15 cellular contexts compared by ENCODE assay signal in the genomic region with DNA sequence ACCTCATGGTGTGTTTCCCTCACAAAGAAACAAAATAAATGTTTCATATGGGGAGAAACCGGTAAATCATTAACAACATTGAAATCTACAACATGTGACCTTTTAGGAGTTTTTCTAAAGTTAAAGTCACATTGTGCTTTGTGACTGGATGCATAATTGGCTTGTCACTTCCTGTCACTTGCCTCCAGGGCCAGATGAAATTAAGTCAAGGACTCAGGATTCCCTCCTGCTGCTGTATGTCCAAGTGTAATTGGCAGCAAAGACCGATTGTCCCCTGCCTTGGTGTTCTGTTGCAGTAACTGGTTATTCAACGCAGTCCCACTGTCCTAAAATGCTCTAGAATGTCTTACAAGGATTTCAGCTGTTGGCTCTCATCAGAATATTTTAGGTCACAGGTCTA.
DNase-seq lines count a peak whose midpoint lies in the region; ATAC-seq and TF ChIP-seq lines count a peak whose summit lies in the region.
"Had no signal": no experiment of that assay in that cellular context is flagged by ENCODE, and none has a peak within 500 bp of the region (broad histone marks: within the 10 kb centered on the region; RNA-seq: fewer than 3 reads in every experiment).

No MANE protein-coding gene starts in this region.

- 0 out of 2 replicates have a peak, but pooled peaks cover 3% of the 10 kb centered on the region for H3K36me3 Mint-ChIP-seq in WTC11
- H3K36me3 Mint-ChIP-seq in osteocyte (ENCODE audit: unreplicated experiment), result no peaks in the 10 kb centered on the region
- H3K36me3 Mint-ChIP-seq in activated naive CD4-positive, alpha-beta T cell treated with anti-CD3 and anti-CD28 coated beads for 36 hours (ENCODE audit: low read depth), result no peaks in the 10 kb centered on the region

- H3K4me1 Mint-ChIP-seq in WTC11 (peaks cover 28% of the 10 kb centered on the region), osteocyte (ENCODE audit: unreplicated experiment) (peaks cover 33% of the 10 kb centered on the region)
- H3K4me1 Mint-ChIP-seq in activated naive CD4-positive, alpha-beta T cell treated with anti-CD3 and anti-CD28 coated beads for 36 hours (ENCODE audit: low read depth), result no peaks in the 10 kb centered on the region
- H3K4me1 Mint-ChIP-seq: activated CD4-positive, alpha-beta memory T cell treated with anti-CD3 and anti-CD28 coated beads, Interleukin-2, amount 10 ng/mL, durations not matched to agents 7 days and 5 days; activated T-helper 17 cell treated with anti-CD3 and anti-CD28 coated beads, Interleukin-2, amount 50 U/mL, for 72 hours had no signal

- 0 out of 2 replicates have a peak, but pooled peaks cover 3% of the 10 kb centered on the region for H3K9me3 Mint-ChIP-seq in WTC11
- H3K9me3 Mint-ChIP-seq in osteocyte (ENCODE audit: unreplicated experiment), result no peaks in the 10 kb centered on the region
- no peaks in the 10 kb centered on the region for H3K9me3 Mint-ChIP-seq in activated naive CD4-positive, alpha-beta T cell treated with anti-CD3 and anti-CD28 coated beads for 36 hours
- H3K9me3 Mint-ChIP-seq: activated T-helper 17 cell treated with anti-CD3 and anti-CD28 coated beads, Interleukin-2, amount 50 U/mL, for 72 hours had no signal

- CTCF ChIA-PET in WTC11 (lab: Charles Lee), result no interaction called here
- CTCF ChIA-PET in activated naive CD4-positive, alpha-beta T cell treated with anti-CD3 and anti-CD28 coated beads for 36 hours (lab: Charles Lee), result no interaction called here

- intact Hi-C loops in activated naive CD4-positive, alpha-beta T cell treated with anti-CD3 and anti-CD28 coated beads for 36 hours (cut with micrococcal nuclease), result no loop called here

- TF ChIP-seq CTCF in WTC11 (IDR thresholded peaks at IDR 0.05), result no peak
- no peak for TF ChIP-seq CTCF in osteocyte (IDR thresholded peaks at IDR 0.05)

- H3K27me3 Mint-ChIP-seq in WTC11 (ENCODE audit: low read depth), result no peaks in the 10 kb centered on the region
- no peaks in the 10 kb centered on the region for H3K27me3 Mint-ChIP-seq in osteocyte (ENCODE audit: unreplicated experiment)
- H3K27me3 Mint-ChIP-seq in activated naive CD4-positive, alpha-beta T cell treated with anti-CD3 and anti-CD28 coated beads for 36 hours (ENCODE audit: low read depth), result no peaks in the 10 kb centered on the region
- H3K27me3 Mint-ChIP-seq: activated CD4-positive, alpha-beta memory T cell treated with anti-CD3 and anti-CD28 coated beads, Interleukin-2, amount 10 ng/mL, durations not matched to agents 7 days and 5 days; activated T-helper 17 cell treated with anti-CD3 and anti-CD28 coated beads, Interleukin-2, amount 50 U/mL, for 72 hours had no signal

- POLR2A ChIA-PET in WTC11 (lab: Charles Lee), result no interaction called here

- ATAC-seq in WTC11 (peak; percentile 38; the same call in 1 of the 2 replicates), HG02981 (IDR thresholded peaks at IDR 0.05; ENCODE audit: unreplicated experiment) (no peak)
- ATAC-seq: activated T-helper 17 cell treated with anti-CD3 and anti-CD28 coated beads, Interleukin-2, amount 50 U/mL, for 72 hours; HepG2; mucosa of descending colon had no signal

- H3K27ac Mint-ChIP-seq in WTC11 (no peak overlapping the region), osteocyte (ENCODE audit: unreplicated experiment) (peak overlapping the region; percentile 73)
- no peak overlapping the region for H3K27ac Mint-ChIP-seq in activated naive CD4-positive, alpha-beta T cell treated with anti-CD3 and anti-CD28 coated beads for 36 hours
- H3K27ac Mint-ChIP-seq: activated CD4-positive, alpha-beta memory T cell treated with anti-CD3 and anti-CD28 coated beads, Interleukin-2, amount 10 ng/mL, durations not matched to agents 7 days and 5 days; activated T-helper 17 cell treated with anti-CD3 and anti-CD28 coated beads, Interleukin-2, amount 50 U/mL, for 72 hours had no signal

- peak; percentile 15 for DNase-seq in Daoy (ENCODE audit: low read depth)
- DNase-seq in NCI-H1930 (lab: John Stamatoyannopoulos, UW), result peak; percentile 58 to 66
- no peak for DNase-seq in WTC11 (ENCODE audit: low spot score)
- DNase-seq in osteocyte (ENCODE audit: extremely low spot score, unreplicated experiment), result no peak
- no peak for DNase-seq in activated naive CD4-positive, alpha-beta T cell treated with anti-CD3 and anti-CD28 coated beads for 36 hours
- DNase-seq in activated CD4-positive, alpha-beta T cell treated with anti-CD3 and anti-CD28 coated beads for 48 hours, result no peak
- DNase-seq: activated CD4-positive, alpha-beta memory T cell treated with anti-CD3 and anti-CD28 coated beads, Interleukin-2, amount 10 ng/mL, durations not matched to agents 7 days and 5 days; aorta; colonic mucosa; erythroblast; mucosa of descending colon; MV-4-11 had no signal

- H3K4me3 Mint-ChIP-seq in WTC11, result no peak overlapping the region
- no peak overlapping the region for H3K4me3 Mint-ChIP-seq in osteocyte (ENCODE audit: unreplicated experiment)
- no peak overlapping the region for H3K4me3 Mint-ChIP-seq in activated naive CD4-positive, alpha-beta T cell treated with anti-CD3 and anti-CD28 coated beads for 36 hours
- H3K4me3 Mint-ChIP-seq: activated CD4-positive, alpha-beta memory T cell treated with anti-CD3 and anti-CD28 coated beads, Interleukin-2, amount 10 ng/mL, durations not matched to agents 7 days and 5 days; activated T-helper 17 cell treated with anti-CD3 and anti-CD28 coated beads, Interleukin-2, amount 50 U/mL, for 72 hours had no signal

TF ChIP-seq in WTC11, 78 proteins besides CTCF, POLR2A, EP300 and RAD21 (continues in another document):
- TF ChIP-seq JAZF1 (CRISPR knock-in tag; IDR thresholded peaks at IDR 0.05), result no peak
- TF ChIP-seq ZBTB21 (CRISPR knock-in tag; IDR thresholded peaks at IDR 0.05; ENCODE audit: borderline replicate concordance), result no peak
- no peak for TF ChIP-seq CREB1 (CRISPR knock-in tag; IDR thresholded peaks at IDR 0.05)
- no peak for TF ChIP-seq NR3C1 (CRISPR knock-in tag; conservative IDR thresholded peaks at IDR 0.05; ENCODE audit: low read depth)
- no peak for TF ChIP-seq ESRRA (CRISPR knock-in tag; IDR thresholded peaks at IDR 0.05; ENCODE audit: borderline replicate concordance)
- TF ChIP-seq, protein P1, sequence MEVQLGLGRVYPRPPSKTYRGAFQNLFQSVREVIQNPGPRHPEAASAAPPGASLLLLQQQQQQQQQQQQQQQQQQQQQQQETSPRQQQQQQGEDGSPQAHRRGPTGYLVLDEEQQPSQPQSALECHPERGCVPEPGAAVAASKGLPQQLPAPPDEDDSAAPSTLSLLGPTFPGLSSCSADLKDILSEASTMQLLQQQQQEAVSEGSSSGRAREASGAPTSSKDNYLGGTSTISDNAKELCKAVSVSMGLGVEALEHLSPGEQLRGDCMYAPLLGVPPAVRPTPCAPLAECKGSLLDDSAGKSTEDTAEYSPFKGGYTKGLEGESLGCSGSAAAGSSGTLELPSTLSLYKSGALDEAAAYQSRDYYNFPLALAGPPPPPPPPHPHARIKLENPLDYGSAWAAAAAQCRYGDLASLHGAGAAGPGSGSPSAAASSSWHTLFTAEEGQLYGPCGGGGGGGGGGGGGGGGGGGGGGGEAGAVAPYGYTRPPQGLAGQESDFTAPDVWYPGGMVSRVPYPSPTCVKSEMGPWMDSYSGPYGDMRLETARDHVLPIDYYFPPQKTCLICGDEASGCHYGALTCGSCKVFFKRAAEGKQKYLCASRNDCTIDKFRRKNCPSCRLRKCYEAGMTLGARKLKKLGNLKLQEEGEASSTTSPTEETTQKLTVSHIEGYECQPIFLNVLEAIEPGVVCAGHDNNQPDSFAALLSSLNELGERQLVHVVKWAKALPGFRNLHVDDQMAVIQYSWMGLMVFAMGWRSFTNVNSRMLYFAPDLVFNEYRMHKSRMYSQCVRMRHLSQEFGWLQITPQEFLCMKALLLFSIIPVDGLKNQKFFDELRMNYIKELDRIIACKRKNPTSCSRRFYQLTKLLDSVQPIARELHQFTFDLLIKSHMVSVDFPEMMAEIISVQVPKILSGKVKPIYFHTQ (CRISPR knock-in tag; IDR thresholded peaks at IDR 0.05), result no peak
- TF ChIP-seq, protein P2, sequence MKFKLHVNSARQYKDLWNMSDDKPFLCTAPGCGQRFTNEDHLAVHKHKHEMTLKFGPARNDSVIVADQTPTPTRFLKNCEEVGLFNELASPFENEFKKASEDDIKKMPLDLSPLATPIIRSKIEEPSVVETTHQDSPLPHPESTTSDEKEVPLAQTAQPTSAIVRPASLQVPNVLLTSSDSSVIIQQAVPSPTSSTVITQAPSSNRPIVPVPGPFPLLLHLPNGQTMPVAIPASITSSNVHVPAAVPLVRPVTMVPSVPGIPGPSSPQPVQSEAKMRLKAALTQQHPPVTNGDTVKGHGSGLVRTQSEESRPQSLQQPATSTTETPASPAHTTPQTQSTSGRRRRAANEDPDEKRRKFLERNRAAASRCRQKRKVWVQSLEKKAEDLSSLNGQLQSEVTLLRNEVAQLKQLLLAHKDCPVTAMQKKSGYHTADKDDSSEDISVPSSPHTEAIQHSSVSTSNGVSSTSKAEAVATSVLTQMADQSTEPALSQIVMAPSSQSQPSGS (CRISPR knock-in tag; IDR thresholded peaks at IDR 0.05; ENCODE audit: borderline replicate concordance, low read depth), result no peak
- no peak for TF ChIP-seq NFYB (CRISPR knock-in tag; conservative IDR thresholded peaks at IDR 0.05; ENCODE audit: low read depth)
- TF ChIP-seq, protein P3, sequence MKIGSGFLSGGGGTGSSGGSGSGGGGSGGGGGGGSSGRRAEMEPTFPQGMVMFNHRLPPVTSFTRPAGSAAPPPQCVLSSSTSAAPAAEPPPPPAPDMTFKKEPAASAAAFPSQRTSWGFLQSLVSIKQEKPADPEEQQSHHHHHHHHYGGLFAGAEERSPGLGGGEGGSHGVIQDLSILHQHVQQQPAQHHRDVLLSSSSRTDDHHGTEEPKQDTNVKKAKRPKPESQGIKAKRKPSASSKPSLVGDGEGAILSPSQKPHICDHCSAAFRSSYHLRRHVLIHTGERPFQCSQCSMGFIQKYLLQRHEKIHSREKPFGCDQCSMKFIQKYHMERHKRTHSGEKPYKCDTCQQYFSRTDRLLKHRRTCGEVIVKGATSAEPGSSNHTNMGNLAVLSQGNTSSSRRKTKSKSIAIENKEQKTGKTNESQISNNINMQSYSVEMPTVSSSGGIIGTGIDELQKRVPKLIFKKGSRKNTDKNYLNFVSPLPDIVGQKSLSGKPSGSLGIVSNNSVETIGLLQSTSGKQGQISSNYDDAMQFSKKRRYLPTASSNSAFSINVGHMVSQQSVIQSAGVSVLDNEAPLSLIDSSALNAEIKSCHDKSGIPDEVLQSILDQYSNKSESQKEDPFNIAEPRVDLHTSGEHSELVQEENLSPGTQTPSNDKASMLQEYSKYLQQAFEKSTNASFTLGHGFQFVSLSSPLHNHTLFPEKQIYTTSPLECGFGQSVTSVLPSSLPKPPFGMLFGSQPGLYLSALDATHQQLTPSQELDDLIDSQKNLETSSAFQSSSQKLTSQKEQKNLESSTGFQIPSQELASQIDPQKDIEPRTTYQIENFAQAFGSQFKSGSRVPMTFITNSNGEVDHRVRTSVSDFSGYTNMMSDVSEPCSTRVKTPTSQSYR (CRISPR knock-in tag; IDR thresholded peaks at IDR 0.05), result no peak

Comparison
In these comparisons a context has a peak if more than half of its experiments do, and no peak if none do; other contexts are left out.
1. DNase-seq: peak in Daoy (single experiment) and NCI-H1930 (2 of 2); none in WTC11 (single experiment), osteocyte (single experiment), activated naive CD4-positive, alpha-beta T cell treated with anti-CD3 and anti-CD28 coated beads for 36 hours (single experiment) and activated CD4-positive, alpha-beta T cell treated with anti-CD3 and anti-CD28 coated beads for 48 hours (single experiment).